ENCODE assay signal across 8 cellular contexts in genomic region chr1:10494754-10495474, GRCh38. TPM values are rescaled to one million over a fixed set of nuclear protein-coding genes. Genes with fewer than 3 reads are reported as not detected.
A peak's percentile ranks its signal among the peaks of the same experiment; 100 is the strongest.
DNase-seq lines count a peak whose midpoint lies in the region; ATAC-seq and TF ChIP-seq lines count a peak whose summit lies in the region.

No MANE protein-coding gene starts in this region.

- POLR2A ChIA-PET in AG04450 (lab: Yijun Ruan, JAX) = interaction anchor here (0.6 to 1.4 kb wide), 2 partner anchors 65 to 180 kb away, joined by 3 to 7 read pairs; partner anchors contain the start of gene CENPS

- H3K27me3 ChIP-seq in AG04450 (ENCODE audit: control insufficient read depth, insufficient read depth, low read length) = no peaks in the 10 kb centered on the region

- peak; percentile 71 for ATAC-seq in GM18858 (IDR thresholded peaks at IDR 0.05; ENCODE audit: unreplicated experiment)
- ATAC-seq in HG03095 (IDR thresholded peaks at IDR 0.05; ENCODE audit: unreplicated experiment) = peak; percentile 61

- H3K27ac ChIP-seq in AG04450 (ENCODE audit: low read depth, low read length) = no peak overlapping the region

- peak; percentile 94 for TF ChIP-seq CTCF in AG04450 (IDR thresholded peaks at IDR 0.05; ENCODE audit: low read depth, low read length)

- H3K9me3 ChIP-seq in AG04450 (ENCODE audit: control insufficient read depth, insufficient read depth, low read length) = no peaks in the 10 kb centered on the region

- no peak for DNase-seq in AG04450 (ENCODE audit: low read depth, low spot score)
- peak; percentile 76 for DNase-seq in NCI-H2196 treated with DMSO at 0.1 percent for 48 hours (lab: John Stamatoyannopoulos, UW; ENCODE audit: unreplicated experiment)
- DNase-seq in activated CD4-positive, CD25-positive, alpha-beta regulatory T cell (lab: John Stamatoyannopoulos, UW) = peak; percentile 50 to 76 (median 62)
- peak; percentile 74 for DNase-seq in cerebellar cortex (ENCODE audit: low spot score)
- DNase-seq in left kidney (ENCODE audit: low read depth, low spot score) = peak; percentile 86
- peak; percentile 79 for DNase-seq in stimulated activated CD4-positive, alpha-beta T cell treated with anti-CD3 and anti-CD28 coated beads, Interleukin-1b, Interleukin-23, amount 100 ng/mL, for 48 hours

- CTCF ChIA-PET in AG04450 (lab: Charles Lee) = interaction anchor here (0.6 to 7.5 kb wide), 36 partner anchors 9 to 543 kb away, joined by 3 to 98 read pairs (median 6); partner anchors contain the start of gene CENPS

- H3K4me3 ChIP-seq in AG04450 (ENCODE audit: low read depth, low read length) = peak overlapping the region; percentile 27

RNA-seq across cellular contexts. Expression of gene PEX14, which starts 20.2 kb away (rescaled TPM):
- 6.6 and 7.7 TPM in 2 replicates for polyA plus RNA-seq in AG04450 (2011; rRNA removed)
- 5.5 and 7.5 TPM in 2 replicates for polyA minus RNA-seq in AG04450 (2011; rRNA and poly(A)+ RNA removed)

RNA-seq across cellular contexts. Expression of gene DFFA, which starts 22.6 kb away (rescaled TPM):
- 33.6 and 35.3 TPM in 2 replicates for polyA plus RNA-seq in AG04450 (2011; rRNA removed)
- polyA minus RNA-seq in AG04450 (2011; rRNA and poly(A)+ RNA removed) = 27.2 and 30.3 TPM in 2 replicates

RNA-seq across cellular contexts. Expression of gene CORT, which starts 45.1 kb away (rescaled TPM):
- polyA plus RNA-seq in AG04450 (2011; rRNA removed) = not detected in 2 replicates
- not detected in 2 replicates for polyA minus RNA-seq in AG04450 (2011; rRNA and poly(A)+ RNA removed)
